23 cellular contexts compared by ENCODE assay signal in genomic region chr18:60182223-60182622, GRCh38.
"Had no signal": no experiment of that assay in that cellular context is flagged by ENCODE, and none has a peak within 500 bp of the region (broad histone marks: within the 10 kb centered on the region; RNA-seq: fewer than 3 reads in every experiment).

No MANE protein-coding gene starts in this region.

- H3K4me3 Mint-ChIP-seq: effector memory CD8-positive, alpha-beta T cell; memory B cell; natural killer cell treated with Interleukin-12 subunit alpha and Interleukin-12 subunit beta and Interleukin-15 and Interleukin-18, amount 100 ng/mL, for 72 hours had no signal

- H3K4me1 Mint-ChIP-seq: memory B cell had no signal

- H3K27me3 ChIP-seq: hepatocyte, pancreas, stomach, transverse colon had no signal

- H3K36me3 ChIP-seq: left ventricle myocardium inferior, lower lobe of right lung, pancreas, stomach, thoracic aorta, transverse colon had no signal

- H3K4me1 ChIP-seq: left ventricle myocardium inferior, lower lobe of right lung, pancreas, transverse colon had no signal

- H3K27ac ChIP-seq: hepatocyte, left ventricle myocardium inferior, lower lobe of right lung, pancreas, stomach, thoracic aorta, transverse colon had no signal

- DNase-seq: effector memory CD8-positive, alpha-beta T cell; erythroblast; foreskin melanocyte; head of caudate nucleus; kidney; left cardiac atrium; left ventricle myocardium inferior; lower lobe of right lung; midbrain; occipital lobe; pancreas; right cardiac atrium; small intestine; stimulated activated CD4-positive, alpha-beta T cell treated with anti-CD3 and anti-CD28 coated beads, Interleukin-12 subunit alpha, Interleukin-12 subunit beta, amount 100 ng/mL, for 4 hours; stimulated activated naive CD4-positive, alpha-beta T cell; stomach; substantia nigra; transverse colon had no signal

- H3K9me3 ChIP-seq: lower lobe of right lung, pancreas, thoracic aorta, transverse colon had no signal

- ATAC-seq: effector memory CD8-positive, alpha-beta T cell; left cardiac atrium; lower lobe of right lung; natural killer cell treated with Interleukin-12 subunit alpha and Interleukin-12 subunit beta and Interleukin-15 and Interleukin-18, amount 100 ng/mL, for 72 hours; pancreas; right cardiac atrium had no signal

- H3K9me3 Mint-ChIP-seq: effector memory CD8-positive, alpha-beta T cell; memory B cell; natural killer cell treated with Interleukin-12 subunit alpha and Interleukin-12 subunit beta and Interleukin-15 and Interleukin-18, amount 100 ng/mL, for 72 hours had no signal

- H3K79me2 ChIP-seq: hepatocyte had no signal

- H3K36me3 Mint-ChIP-seq: memory B cell; natural killer cell treated with Interleukin-12 subunit alpha and Interleukin-12 subunit beta and Interleukin-15 and Interleukin-18, amount 100 ng/mL, for 72 hours had no signal

- H3K27ac Mint-ChIP-seq: effector memory CD8-positive, alpha-beta T cell; memory B cell; natural killer cell treated with Interleukin-12 subunit alpha and Interleukin-12 subunit beta and Interleukin-15 and Interleukin-18, amount 100 ng/mL, for 72 hours; progenitor cell of endocrine pancreas had no signal

- H3K4me3 ChIP-seq: hepatocyte, left ventricle myocardium inferior, lower lobe of right lung, pancreas, stomach, thoracic aorta, transverse colon had no signal

- H3K4me2 ChIP-seq: hepatocyte had no signal

- H3K27me3 Mint-ChIP-seq: effector memory CD8-positive, alpha-beta T cell; natural killer cell treated with Interleukin-12 subunit alpha and Interleukin-12 subunit beta and Interleukin-15 and Interleukin-18, amount 100 ng/mL, for 72 hours had no signal

- H2AFZ ChIP-seq: hepatocyte had no signal
